Comparison of ENCODE assay signal across 2 cellular contexts in genomic region chr18:70362258-70362657, GRCh38.
TF ChIP-seq lines count a peak whose summit lies in the region.

No MANE protein-coding gene starts in this region.

TF ChIP-seq in IMR-90, 13 proteins besides CTCF, POLR2A, EP300 and RAD21:
- TF ChIP-seq MXI1 (IDR thresholded peaks at IDR 0.05; ENCODE audit: borderline replicate concordance, low read depth, low read length) (no peak), CHD1 (IDR thresholded peaks at IDR 0.05; ENCODE audit: low read depth, low read length) (no peak), SMC3 (IDR thresholded peaks at IDR 0.05; ENCODE audit: low read depth, low read length) (no peak), RCOR1 (IDR thresholded peaks at IDR 0.05; ENCODE audit: insufficient replicate concordance, low read length) (no peak), USF2 (IDR thresholded peaks at IDR 0.05; ENCODE audit: low read depth, low read length) (no peak), NFE2L2 (IDR thresholded peaks at IDR 0.05; ENCODE audit: low read depth, low read length) (no peak), FOS (IDR thresholded peaks at IDR 0.05; ENCODE audit: low read depth, low read length) (no peak), CEBPB (IDR thresholded peaks at IDR 0.05; ENCODE audit: low read depth, low read length) (no peak), MAZ (IDR thresholded peaks at IDR 0.05; ENCODE audit: borderline replicate concordance, low read depth, low read length) (no peak), RFX5 (IDR thresholded peaks at IDR 0.05; ENCODE audit: low read depth, low read length) (no peak), ELK1 (IDR thresholded peaks at IDR 0.05; ENCODE audit: borderline replicate concordance, low read depth, low read length) (no peak), BHLHE40 (IDR thresholded peaks at IDR 0.05; ENCODE audit: low read depth, low read length) (no peak), MAFK (IDR thresholded peaks at IDR 0.05; ENCODE audit: low read depth, low read length) (no peak)

TF ChIP-seq in H1, 55 proteins besides CTCF, POLR2A, EP300 and RAD21:
- TF ChIP-seq JUN (IDR thresholded peaks at IDR 0.05; ENCODE audit: low read depth, low read length), result no peak
- no peak for TF ChIP-seq NRF1 (IDR thresholded peaks at IDR 0.05; ENCODE audit: low read depth, low read length)
- no peak for TF ChIP-seq JUND (IDR thresholded peaks at IDR 0.05; ENCODE audit: low read length)
- TF ChIP-seq POU5F1 (IDR thresholded peaks at IDR 0.05; ENCODE audit: low read depth, low read length), result no peak
- no peak for TF ChIP-seq FOSL1 (IDR thresholded peaks at IDR 0.05; ENCODE audit: insufficient read depth, low read depth, low read length)
